In genomic region chr11:1119282-1120146, GRCh38 we compare ENCODE assay signal across 28 cellular contexts. TPM values are rescaled to one million over a fixed set of nuclear protein-coding genes. Genes with fewer than 3 reads are reported as not detected.
DNase-seq lines count a peak whose midpoint lies in the region; ATAC-seq and TF ChIP-seq lines count a peak whose summit lies in the region.
"Had no signal": no experiment of that assay in that cellular context is flagged by ENCODE, and none has a peak within 500 bp of the region (broad histone marks: within the 10 kb centered on the region; RNA-seq: fewer than 3 reads in every experiment).

No MANE protein-coding gene starts in this region.

- H3K9me2 ChIP-seq in PC-3 (replicated peaks; ENCODE audit: low read length), result no peaks in the 10 kb centered on the region

- no peaks in the 10 kb centered on the region for H3K4me1 ChIP-seq in right atrium auricular region
- no peaks in the 10 kb centered on the region for H3K4me1 ChIP-seq in PC-3 (ENCODE audit: insufficient read depth, low read length)
- no peaks in the 10 kb centered on the region for H3K4me1 ChIP-seq in transverse colon
- H3K4me1 ChIP-seq: tibial nerve had no signal

- in situ Hi-C loops in transverse colon (cut with MboI; ENCODE audit: low pct_ligation_motif_present in 1 of 4, low pct_unique_long_range_greater_than_20kb in 1 of 4, low sequenced_read_pairs in 3 of 4), result no loop called here

- H3K79me2 ChIP-seq in PC-3 (ENCODE audit: low read length), result no peaks in the 10 kb centered on the region

- H3K4me2 ChIP-seq in PC-3 (ENCODE audit: low read length), result no peak overlapping the region
- H3K4me2 ChIP-seq: KMS-11 had no signal

- H3K9me3 ChIP-seq in right atrium auricular region, result no peaks in the 10 kb centered on the region
- H3K9me3 ChIP-seq in PC-3 (ENCODE audit: low read length), result no peaks in the 10 kb centered on the region
- no peaks in the 10 kb centered on the region for H3K9me3 ChIP-seq in transverse colon
- H3K9me3 ChIP-seq: tibial nerve had no signal

- no peak for TF ChIP-seq EP300 in transverse colon (IDR thresholded peaks at IDR 0.05; ENCODE audit: low read depth)

- H3K36me3 ChIP-seq in right atrium auricular region, result no peaks in the 10 kb centered on the region
- no peaks in the 10 kb centered on the region for H3K36me3 ChIP-seq in PC-3 (ENCODE audit: low read depth, low read length)
- H3K36me3 ChIP-seq in transverse colon, result no peaks in the 10 kb centered on the region
- H3K36me3 ChIP-seq: tibial nerve had no signal

- no peak overlapping the region for H2AFZ ChIP-seq in PC-3 (ENCODE audit: low read length)

- H3K4me3 ChIP-seq in right atrium auricular region, result no peak overlapping the region
- H3K4me3 ChIP-seq in PC-3 (ENCODE audit: low read length), result no peak overlapping the region
- no peak overlapping the region for H3K4me3 ChIP-seq in transverse colon
- H3K4me3 ChIP-seq: tibial nerve had no signal

- intact Hi-C loops in Right ventricle myocardium inferior (cut with DNase I) (no loop called here), PC-3 (cut with micrococcal nuclease) (loop anchor here (1.0 to 10.0 kb wide), 4 partner anchors 31 to 395 kb away; no protein-coding TSS in a partner anchor), transverse colon (cut with DNase I; ENCODE audit: low total_unique reads) (no loop called here)

- no peak for ATAC-seq in Right ventricle myocardium inferior
- ATAC-seq in PC-3, result peak; percentile 56
- no peak for ATAC-seq in left lobe of liver
- ATAC-seq in HG03457 (IDR thresholded peaks at IDR 0.05; ENCODE audit: unreplicated experiment), result no peak
- ATAC-seq: activated naive CD4-positive, alpha-beta T cell treated with anti-CD3 and anti-CD28 coated beads, Interleukin-2, amount 50 U/mL, for 72 hours; activated T-cell treated with anti-CD3 and anti-CD28 coated beads, Interleukin-2, amount 50 U/mL, for 72 hours; HCT116; stimulated activated naive CD8-positive, alpha-beta T cell treated with anti-CD3 and anti-CD28 coated beads, Interleukin-15, amount 100 ng/mL, for 72 hours; T-helper 17 cell had no signal

- no peak for TF ChIP-seq POLR2A in transverse colon (IDR thresholded peaks at IDR 0.05)

- no peaks in the 10 kb centered on the region for H3F3A ChIP-seq in PC-3 (ENCODE audit: low read length, unreplicated experiment)

- DNase-seq in Right ventricle myocardium inferior (ENCODE audit: missing footprints), result peak; percentile 55
- no peak for DNase-seq in right atrium auricular region (ENCODE audit: low spot score)
- no peak for DNase-seq in PC-3
- DNase-seq in left lobe of liver (ENCODE audit: low spot score), result peak; percentile 35
- DNase-seq in transverse colon, result peak; percentile 3
- DNase-seq in NCI-H1930 (lab: John Stamatoyannopoulos, UW), result no peak
- DNase-seq: activated T-cell treated with anti-CD3 and anti-CD28 coated beads, Interleukin-2, amount 50 U/mL, for 72 hours; anterior cingulate cortex; Calu3; effector CD8-positive, alpha-beta T cell; glutamatergic neuron; MM.1S; NCI-H2029 treated with DMSO at 0.1 percent for 48 hours; NCI-H226; NCI-H69; nephron progenitor cell; T-helper 17 cell had no signal

- H3K27ac ChIP-seq in right atrium auricular region (no peak overlapping the region), PC-3 (ENCODE audit: low read length) (no peak overlapping the region), transverse colon (no peak overlapping the region)
- H3K27ac ChIP-seq: KMS-11, tibial nerve had no signal

- H3K27me3 ChIP-seq in right atrium auricular region (no peaks in the 10 kb centered on the region), PC-3 (ENCODE audit: low read length) (no peaks in the 10 kb centered on the region), transverse colon (peaks cover 24% of the 10 kb centered on the region)

- BruUV-seq in PC-3 (replicated peaks; lab: Mats Ljungman, UMichigan), result no TSS peak

- POLR2A ChIA-PET in PC-3 (lab: Charles Lee; ENCODE audit: unreplicated experiment), result no interaction called here

- H3K9ac ChIP-seq in PC-3 (ENCODE audit: low read length), result no peak overlapping the region; the same call in 1 of the 2 replicates
- H3K9ac ChIP-seq: KMS-11 had no signal

- H4K20me1 ChIP-seq in PC-3 (ENCODE audit: low read length), result no peaks in the 10 kb centered on the region

- CTCF ChIA-PET in PC-3 (lab: Charles Lee), result no interaction called here

- TF ChIP-seq CTCF in right atrium auricular region (IDR thresholded peaks at IDR 0.05) (no peak), PC-3 (conservative IDR thresholded peaks at IDR 0.05; ENCODE audit: low read depth, low read length) (no peak), transverse colon (IDR thresholded peaks at IDR 0.05) (no peak)

- 40 to 76% methylated on average over 2 to 26 of the region's 26 CpGs for WGBS in transverse colon (ENCODE audit: low coverage in 1 of 2), 2 donors

RNA-seq across cellular contexts. Expression of gene MUC5AC, which starts 38.2 kb away (rescaled TPM):
- total RNA-seq in Right ventricle myocardium inferior (not detected), right atrium auricular region (not detected), PC-3 (2014; rRNA removed) (0.11 and 0.35 TPM in 2 replicates), left lobe of liver (0.03 TPM), transverse colon (not detected)
- total RNA-seq: activated naive CD4-positive, alpha-beta T cell treated with anti-CD3 and anti-CD28 coated beads, Interleukin-2, amount 50 U/mL, for 72 hours; activated T-cell treated with anti-CD3 and anti-CD28 coated beads, Interleukin-2, amount 50 U/mL, for 72 hours; epithelial cell of proximal tubule; kidney epithelial cell; lung microvascular endothelial cell; SK-MEL-5; T-helper 17 cell; tibial nerve had no signal

RNA-seq across cellular contexts. Expression of gene MUC2, which starts 44.8 kb away (rescaled TPM):
- not detected for total RNA-seq in Right ventricle myocardium inferior
- not detected for total RNA-seq in right atrium auricular region
- 0.26 and 0.40 TPM in 2 replicates for total RNA-seq in PC-3 (2014; rRNA removed)
- total RNA-seq in left lobe of liver, result 0.38 TPM
- 100 to 1,000 TPM; 269 to 910 (median 671) TPM for total RNA-seq in transverse colon
- total RNA-seq: activated naive CD4-positive, alpha-beta T cell treated with anti-CD3 and anti-CD28 coated beads, Interleukin-2, amount 50 U/mL, for 72 hours; activated T-cell treated with anti-CD3 and anti-CD28 coated beads, Interleukin-2, amount 50 U/mL, for 72 hours; bronchial epithelial cell; Calu3; epithelial cell of proximal tubule; kidney epithelial cell; lung microvascular endothelial cell; SK-MEL-5; T-helper 17 cell; tibial nerve had no signal

Comparison
In these comparisons a context has a peak if more than half of its experiments do, and no peak if none do; other contexts are left out.
1. DNase-seq: peak in Right ventricle myocardium inferior (single experiment), left lobe of liver (single experiment) and transverse colon (single experiment); none in right atrium auricular region (single experiment), PC-3 (single experiment) and NCI-H1930 (0 of 2).
2. RNA of gene MUC2, which starts 44.8 kb away (total RNA-seq): 269 to 910 TPM in transverse colon; 0.38 TPM in left lobe of liver (single experiment), 0.26 to 0.40 TPM in PC-3, not detected in Right ventricle myocardium inferior (single experiment) and not detected in right atrium auricular region; every median in the first group is over 100 times any median in the second.